8 cellular contexts compared by ENCODE assay signal in the genomic region with DNA sequence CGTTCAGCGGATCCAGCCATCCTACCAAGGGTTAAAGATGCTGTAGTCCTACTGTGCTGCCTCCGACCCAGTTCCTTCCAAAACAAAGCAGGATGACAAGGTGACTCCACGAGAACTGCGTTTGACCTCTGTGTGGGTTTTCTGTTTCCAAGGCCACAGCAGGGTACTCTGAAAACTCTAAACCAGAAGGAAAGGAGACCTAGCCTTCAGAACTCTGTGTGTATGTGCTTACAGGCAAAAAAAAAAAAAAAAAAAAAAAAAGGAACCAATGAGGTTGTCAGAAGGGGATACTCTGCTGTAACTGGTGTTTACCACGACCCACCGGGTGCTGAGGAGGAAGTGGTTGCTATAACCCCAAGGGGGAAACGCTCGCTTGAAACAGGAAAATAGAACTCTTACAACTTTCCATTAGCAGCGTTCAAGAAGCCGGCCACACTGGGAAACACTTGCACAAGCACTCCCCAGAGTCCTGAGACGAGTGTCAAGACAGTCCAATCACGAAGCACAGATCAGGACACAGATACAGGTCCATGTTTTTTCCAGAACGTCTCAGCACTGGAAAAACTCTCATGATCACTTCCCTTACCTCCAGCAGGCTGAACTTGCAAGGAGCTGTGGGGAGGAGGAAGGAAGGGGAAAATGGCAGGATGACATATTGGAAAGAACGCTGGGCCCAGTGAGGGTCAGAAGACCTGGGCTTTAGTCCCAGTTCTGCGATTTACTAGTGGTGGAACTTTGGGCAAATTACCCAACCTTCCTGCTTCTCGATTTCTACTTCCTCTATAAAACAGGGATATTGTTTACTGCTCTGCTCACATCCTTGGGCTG.
A peak's percentile ranks its signal among the peaks of the same experiment; 100 is the strongest.
DNase-seq lines count a peak whose midpoint lies in the region; ATAC-seq and TF ChIP-seq lines count a peak whose summit lies in the region.

No MANE protein-coding gene starts in this region.

- peak overlapping the region; percentile 99 for H3K27ac Mint-ChIP-seq in effector memory CD8-positive, alpha-beta T cell

- no peaks in the 10 kb centered on the region for H3K9me2 ChIP-seq in SK-N-SH

- H2AFZ ChIP-seq in SK-N-SH (ENCODE audit: low read depth), result no peak overlapping the region

- ATAC-seq in HG03378 (IDR thresholded peaks at IDR 0.05; ENCODE audit: unreplicated experiment), result peak; percentile 75
- ATAC-seq in effector memory CD8-positive, alpha-beta T cell (replicated peaks), result peak; percentile 69
- peak; percentile 10 to 15 for ATAC-seq in gastrocnemius medialis

- H3K4me3 Mint-ChIP-seq in effector memory CD8-positive, alpha-beta T cell, result peak overlapping the region; percentile 84 to 86

- TF ChIP-seq EP300 in SK-N-SH (IDR thresholded peaks at IDR 0.05; ENCODE audit: borderline replicate concordance in 1 of 2, low read depth in 1 of 2, low read length in 1 of 2), result no peak

- no peaks in the 10 kb centered on the region for H4K20me1 ChIP-seq in SK-N-SH (ENCODE audit: insufficient read depth)

- H3K9me3 Mint-ChIP-seq in effector memory CD8-positive, alpha-beta T cell, result no peaks in the 10 kb centered on the region

- in situ Hi-C loops in gastrocnemius medialis (cut with MboI; ENCODE audit: low sequenced_read_pairs in 4 of 4), result no loop called here

- no peaks in the 10 kb centered on the region for H3K79me2 ChIP-seq in SK-N-SH (ENCODE audit: insufficient read depth)

- intact Hi-C loops in gastrocnemius medialis (cut with DNase I; ENCODE audit: low total_unique reads), result no loop called here

- no peak for TF ChIP-seq POLR2A in gastrocnemius medialis (IDR thresholded peaks at IDR 0.05)

- 87% methylated on average over 17 of the region's 17 CpGs for WGBS in SK-N-SH (ENCODE audit: low lambda C conversion rate)

- no peaks in the 10 kb centered on the region for H3K27me3 ChIP-seq in gastrocnemius medialis
- H3K27me3 ChIP-seq in SK-N-SH (ENCODE audit: insufficient read depth), result no peaks in the 10 kb centered on the region

- no peaks in the 10 kb centered on the region for H3F3A ChIP-seq in SK-N-SH (replicated peaks; ENCODE audit: insufficient read depth)

- TF ChIP-seq CTCF in gastrocnemius medialis (IDR thresholded peaks at IDR 0.05 in 4 of 5, conservative IDR thresholded peaks at IDR 0.05 in 1 of 5), result no peak
- TF ChIP-seq CTCF in SK-N-SH (IDR thresholded peaks at IDR 0.05), result no peak

- H3K27me3 Mint-ChIP-seq in effector memory CD8-positive, alpha-beta T cell, result no peaks in the 10 kb centered on the region

- POLR2A ChIA-PET in SK-N-SH (lab: Yijun Ruan, JAX), result no interaction called here

- H3K4me1 Mint-ChIP-seq in effector memory CD8-positive, alpha-beta T cell (ENCODE audit: low read depth in 2 of 2), result peaks cover 77 to 95% of the 10 kb centered on the region in 2 donors

- H3K36me3 Mint-ChIP-seq in effector memory CD8-positive, alpha-beta T cell (ENCODE audit: insufficient read depth), result peaks cover 60% of the 10 kb centered on the region

- H3K36me3 ChIP-seq in gastrocnemius medialis (no peaks in the 10 kb centered on the region), SK-N-SH (replicated peaks in 1 of 2; ENCODE audit: control insufficient read depth in 1 of 2, insufficient read depth in 2 of 2, low read length in 1 of 2) (no peaks in the 10 kb centered on the region)

- no peak overlapping the region for H3K4me2 ChIP-seq in SK-N-SH

- H3K9me3 ChIP-seq in gastrocnemius medialis (no peaks in the 10 kb centered on the region), SK-N-SH (no peaks in the 10 kb centered on the region)

- H3K4me1 ChIP-seq in gastrocnemius medialis, result peaks cover 52 to 66% of the 10 kb centered on the region in 2 donors
- H3K4me1 ChIP-seq in SK-N-SH (ENCODE audit: control insufficient read depth in 1 of 2, insufficient read depth in 2 of 2, low read depth in 1 of 2, low read length in 1 of 2), result peaks cover 13 to 17% of the 10 kb centered on the region in 2 experiments

- H3K9ac ChIP-seq in SK-N-SH, result no peak overlapping the region

- no peak for TF ChIP-seq RAD21 in SK-N-SH (IDR thresholded peaks at IDR 0.05; ENCODE audit: low read length)

- H3K4me3 ChIP-seq in gastrocnemius medialis, result peak overlapping the region in 1 of 4 donors; percentile 23
- no peak overlapping the region for H3K4me3 ChIP-seq in SK-N-SH (ENCODE audit: low read depth in 2 of 2, low read length in 1 of 2)

- H3K27ac ChIP-seq in gastrocnemius medialis (peak overlapping the region; percentile 89 to 96 (median 94)), SK-N-SH (ENCODE audit: low read depth in 2 of 2, low read length in 1 of 2) (no peak overlapping the region)

- peak; percentile 59 to 72 for DNase-seq in activated CD8-positive, alpha-beta memory T cell treated with anti-CD3 and anti-CD28 coated beads for 1 hour (ENCODE audit: extremely low read depth in 1 of 2, low read depth in 1 of 2)
- no peak for DNase-seq in activated CD8-positive, alpha-beta memory T cell treated with anti-CD3 and anti-CD28 coated beads, Interleukin-2, amount 50 U/mL, for 48 hours
- peak; percentile 68 for DNase-seq in activated CD4-positive, alpha-beta T cell treated with anti-CD3 and anti-CD28 coated beads for 1 hour
- peak; percentile 70 to 77 (median 74) for DNase-seq in effector memory CD8-positive, alpha-beta T cell
- DNase-seq in gastrocnemius medialis, result peak; percentile 62 to 66
- no peak for DNase-seq in SK-N-SH
- DNase-seq in NCI-H1092 (lab: John Stamatoyannopoulos, UW), result no peak

- CTCF ChIA-PET in SK-N-SH (lab: Yijun Ruan, JAX), result no interaction called here

TF ChIP-seq in SK-N-SH, 30 proteins besides CTCF, POLR2A, EP300 and RAD21:
- TF ChIP-seq EZH2phosphoT487 (IDR thresholded peaks at IDR 0.05; ENCODE audit: borderline replicate concordance, low read depth), result no peak
- TF ChIP-seq CHD2 (IDR thresholded peaks at IDR 0.05; ENCODE audit: low read length, partially characterized antibody), result no peak
- no peak for TF ChIP-seq RFX5 (IDR thresholded peaks at IDR 0.05; ENCODE audit: low read length)
- TF ChIP-seq TAF1 (IDR thresholded peaks at IDR 0.05; ENCODE audit: borderline replicate concordance, low read depth, low read length), result no peak
- no peak for TF ChIP-seq GATA2 (CRISPR knock-in tag; IDR thresholded peaks at IDR 0.05)
- no peak for TF ChIP-seq YY1 (IDR thresholded peaks at IDR 0.05; ENCODE audit: low read depth)
- no peak for TF ChIP-seq NRF1 (IDR thresholded peaks at IDR 0.05; ENCODE audit: low read depth, low read length)
- no peak for TF ChIP-seq MXI1 (IDR thresholded peaks at IDR 0.05; ENCODE audit: low read depth, low read length)
- TF ChIP-seq TEAD4 (IDR thresholded peaks at IDR 0.05; ENCODE audit: borderline replicate concordance, insufficient read depth), result no peak
- no peak for TF ChIP-seq ELF1 (IDR thresholded peaks at IDR 0.05)
- no peak for TF ChIP-seq FOSL2 (IDR thresholded peaks at IDR 0.05; ENCODE audit: borderline replicate concordance, low read depth)
- TF ChIP-seq POLR2AphosphoS5 (IDR thresholded peaks at IDR 0.05; ENCODE audit: low read depth, low read length), result no peak
TF ChIP-seq in SK-N-SH: peak in this region for 0.

Comparison
In these comparisons a context has a peak if more than half of its experiments do, and no peak if none do; other contexts are left out.
1. DNase-seq: peak in activated CD8-positive, alpha-beta memory T cell treated with anti-CD3 and anti-CD28 coated beads for 1 hour (2 of 2), activated CD4-positive, alpha-beta T cell treated with anti-CD3 and anti-CD28 coated beads for 1 hour (single experiment), effector memory CD8-positive, alpha-beta T cell (3 of 3) and gastrocnemius medialis (2 of 2); none in activated CD8-positive, alpha-beta memory T cell treated with anti-CD3 and anti-CD28 coated beads, Interleukin-2, amount 50 U/mL, for 48 hours (single experiment), SK-N-SH (single experiment) and NCI-H1092 (single experiment).
2. ATAC-seq: peak in every context shown above with its lines; median percentile 75 in HG03378; 69 in effector memory CD8-positive, alpha-beta T cell; 12 in gastrocnemius medialis.
3. H3K27ac ChIP-seq: peak in gastrocnemius medialis (4 of 4); none in SK-N-SH (0 of 2).